In the genomic region with DNA sequence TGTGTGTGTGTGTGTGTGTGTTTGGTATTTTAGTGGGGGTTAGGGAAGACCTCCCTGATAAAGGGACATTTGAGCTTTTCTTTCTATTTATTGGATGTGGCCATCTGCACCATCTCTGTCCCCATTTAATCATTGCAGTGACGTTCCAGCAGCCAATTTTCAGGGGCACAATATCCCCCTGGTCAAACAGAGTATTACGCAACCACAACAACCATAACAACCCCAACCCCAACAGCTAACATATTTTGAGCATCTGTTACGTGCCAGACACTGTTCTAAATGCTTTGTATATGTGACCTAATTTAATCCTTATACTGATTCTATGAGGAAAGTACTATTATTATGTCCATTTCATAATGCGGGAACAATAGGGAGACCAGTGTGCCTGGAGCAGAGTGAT, we compare ENCODE assay signal across 32 cellular contexts.
"Had no signal": no experiment of that assay in that cellular context is flagged by ENCODE, and none has a peak within 500 bp of the region (broad histone marks: within the 10 kb centered on the region; RNA-seq: fewer than 3 reads in every experiment).

No MANE protein-coding gene starts in this region.

- H3K36me3 Mint-ChIP-seq: activated CD4-positive, alpha-beta memory T cell treated with anti-CD3 and anti-CD28 coated beads for 36 hours; activated CD8-positive, alpha-beta memory T cell treated with anti-CD3 and anti-CD28 coated beads, Interleukin-2, amount 10 ng/mL, durations not matched to agents 7 days and 5 days; activated naive CD4-positive, alpha-beta T cell treated with anti-CD3 and anti-CD28 coated beads, Interleukin-2, amount 50 U/mL, for 24 hours; activated naive CD8-positive, alpha-beta T cell treated with anti-CD3 and anti-CD28 coated beads for 36 hours; brain had no signal

- H3K27ac ChIP-seq: adrenal gland, ascending aorta, breast epithelium, cardiac muscle cell, colonic mucosa, epithelial cell of prostate, esophagus squamous epithelium had no signal

- H3K4me1 ChIP-seq: adrenal gland, ascending aorta, breast epithelium, colonic mucosa, esophagus squamous epithelium had no signal

- H3K9me3 ChIP-seq: adrenal gland, colonic mucosa had no signal

- H3K36me3 ChIP-seq: adrenal gland, ascending aorta, breast epithelium, cardiac muscle cell, colonic mucosa, esophagus squamous epithelium had no signal

- DNase-seq: activated CD4-positive, alpha-beta memory T cell treated with anti-CD3 and anti-CD28 coated beads for 36 hours; activated CD4-positive, alpha-beta T cell treated with anti-CD3 and anti-CD28 coated beads for 36 hours; activated CD4-positive, alpha-beta T cell treated with anti-CD3 and anti-CD28 coated beads, Interleukin-2, amount 10 ng/mL, durations not matched to agents 24 days and 14 days; activated CD4-positive, CD25-positive, alpha-beta regulatory T cell; activated CD4-positive, CD25-positive, alpha-beta regulatory T cell treated with anti-CD3 and anti-CD28 coated beads, Interleukin-2, amount 50 U/mL, for 72 hours; activated CD8-positive, alpha-beta memory T cell treated with anti-CD3 and anti-CD28 coated beads, Interleukin-2, amount 10 ng/mL, durations not matched to agents 7 days and 5 days; activated CD8-positive, alpha-beta memory T cell treated with anti-CD3 and anti-CD28 coated beads, Interleukin-2, amount 50 U/mL, for 4 hours; activated CD8-positive, alpha-beta T cell treated with anti-CD3 and anti-CD28 coated beads, Interleukin-2, amount 10 ng/mL, durations not matched to agents 7 days and 5 days; activated effector memory CD4-positive, alpha-beta T cell treated with anti-CD3 and anti-CD28 coated beads, Interleukin-2, amount 50 U/mL, for 16 hours; activated naive CD4-positive, alpha-beta T cell treated with anti-CD3 and anti-CD28 coated beads for 36 hours; activated naive CD8-positive, alpha-beta T cell treated with anti-CD3 and anti-CD28 coated beads for 36 hours; activated naive CD8-positive, alpha-beta T cell treated with anti-CD3 and anti-CD28 coated beads, Interleukin-2, amount 50 U/mL, for 24 hours; activated T-cell treated with anti-CD3 and anti-CD28 coated beads, Interleukin-2, amount 50 U/mL, for 1 hour; activated T-cell treated with anti-CD3 and anti-CD28 coated beads, Interleukin-2, amount 50 U/mL, for 48 hours; adrenal gland; amygdala; central memory CD4-positive, alpha-beta T cell; cerebellar nuclear complex; colonic mucosa; effector CD8-positive, alpha-beta T cell; esophagus squamous epithelium; foreskin melanocyte; head of caudate nucleus; T-helper 2 cell had no signal

- H3K4me3 Mint-ChIP-seq: activated CD4-positive, alpha-beta memory T cell treated with anti-CD3 and anti-CD28 coated beads for 36 hours; activated CD4-positive, alpha-beta T cell treated with anti-CD3 and anti-CD28 coated beads for 36 hours; activated CD4-positive, alpha-beta T cell treated with anti-CD3 and anti-CD28 coated beads, Interleukin-2, amount 10 ng/mL, durations not matched to agents 24 days and 14 days; activated CD8-positive, alpha-beta memory T cell treated with anti-CD3 and anti-CD28 coated beads, Interleukin-2, amount 10 ng/mL, durations not matched to agents 7 days and 5 days; activated CD8-positive, alpha-beta T cell treated with anti-CD3 and anti-CD28 coated beads, Interleukin-2, amount 10 ng/mL, durations not matched to agents 7 days and 5 days; activated naive CD4-positive, alpha-beta T cell treated with anti-CD3 and anti-CD28 coated beads for 36 hours; activated naive CD4-positive, alpha-beta T cell treated with anti-CD3 and anti-CD28 coated beads, Interleukin-2, amount 50 U/mL, for 24 hours; activated naive CD8-positive, alpha-beta T cell treated with anti-CD3 and anti-CD28 coated beads for 36 hours; activated naive CD8-positive, alpha-beta T cell treated with anti-CD3 and anti-CD28 coated beads, Interleukin-2, amount 50 U/mL, for 24 hours; activated T-helper 1 cell treated with anti-CD3 and anti-CD28 coated beads, Interleukin-12 subunit alpha, Interleukin-12 subunit beta, Interleukin-2, Interleukin-4 antibody, amounts not matched to agents 30 ng/mL and 10 ng/mL and 1 ng/mL, durations not matched to agents 14 hours and 24 hours and 36 hours; brain had no signal

- H3K9me3 Mint-ChIP-seq: activated CD4-positive, alpha-beta T cell treated with anti-CD3 and anti-CD28 coated beads, Interleukin-2, amount 10 ng/mL, durations not matched to agents 24 days and 14 days; activated naive CD8-positive, alpha-beta T cell treated with anti-CD3 and anti-CD28 coated beads for 36 hours; activated naive CD8-positive, alpha-beta T cell treated with anti-CD3 and anti-CD28 coated beads, Interleukin-2, amount 50 U/mL, for 24 hours; activated T-helper 1 cell treated with anti-CD3 and anti-CD28 coated beads, Interleukin-12 subunit alpha, Interleukin-12 subunit beta, Interleukin-2, Interleukin-4 antibody, amounts not matched to agents 30 ng/mL and 10 ng/mL and 1 ng/mL, durations not matched to agents 14 hours and 24 hours and 36 hours; activated T-helper 2 cell treated with anti-CD3 and anti-CD28 coated beads, Interferon-gamma antibody, Interleukin-2, Interleukin-4, amounts not matched to agents 10 μg/mL and 5 μg/mL and 100 μg/mL, durations not matched to agents 14 hours and 24 hours and 36 hours had no signal

- H3K27ac Mint-ChIP-seq: activated CD4-positive, alpha-beta memory T cell treated with anti-CD3 and anti-CD28 coated beads for 36 hours; activated CD4-positive, alpha-beta T cell treated with anti-CD3 and anti-CD28 coated beads for 36 hours; activated CD4-positive, alpha-beta T cell treated with anti-CD3 and anti-CD28 coated beads, Interleukin-2, amount 10 ng/mL, durations not matched to agents 24 days and 14 days; activated CD8-positive, alpha-beta memory T cell treated with anti-CD3 and anti-CD28 coated beads, Interleukin-2, amount 10 ng/mL, durations not matched to agents 7 days and 5 days; activated CD8-positive, alpha-beta T cell treated with anti-CD3 and anti-CD28 coated beads, Interleukin-2, amount 10 ng/mL, durations not matched to agents 7 days and 5 days; activated naive CD4-positive, alpha-beta T cell treated with anti-CD3 and anti-CD28 coated beads for 36 hours; activated naive CD4-positive, alpha-beta T cell treated with anti-CD3 and anti-CD28 coated beads, Interleukin-2, amount 50 U/mL, for 24 hours; activated naive CD8-positive, alpha-beta T cell treated with anti-CD3 and anti-CD28 coated beads for 36 hours; activated naive CD8-positive, alpha-beta T cell treated with anti-CD3 and anti-CD28 coated beads, Interleukin-2, amount 50 U/mL, for 24 hours; activated T-helper 1 cell treated with anti-CD3 and anti-CD28 coated beads, Interleukin-12 subunit alpha, Interleukin-12 subunit beta, Interleukin-2, Interleukin-4 antibody, amounts not matched to agents 30 ng/mL and 10 ng/mL and 1 ng/mL, durations not matched to agents 14 hours and 24 hours and 36 hours; activated T-helper 2 cell treated with anti-CD3 and anti-CD28 coated beads, Interferon-gamma antibody, Interleukin-2, Interleukin-4, amounts not matched to agents 10 μg/mL and 5 μg/mL and 100 μg/mL, durations not matched to agents 14 hours and 24 hours and 36 hours; brain had no signal

- ATAC-seq: activated CD4-positive, alpha-beta T cell treated with anti-CD3 and anti-CD28 coated beads for 36 hours; activated CD8-positive, alpha-beta memory T cell treated with anti-CD3 and anti-CD28 coated beads, Interleukin-2, amount 10 ng/mL, durations not matched to agents 7 days and 5 days; activated CD8-positive, alpha-beta T cell treated with anti-CD3 and anti-CD28 coated beads, Interleukin-2, amount 10 ng/mL, durations not matched to agents 7 days and 5 days; activated naive CD8-positive, alpha-beta T cell treated with anti-CD3 and anti-CD28 coated beads, Interleukin-2, amount 50 U/mL, for 24 hours had no signal

- H3K4me1 Mint-ChIP-seq: activated CD4-positive, alpha-beta T cell treated with anti-CD3 and anti-CD28 coated beads for 36 hours; activated CD4-positive, alpha-beta T cell treated with anti-CD3 and anti-CD28 coated beads, Interleukin-2, amount 10 ng/mL, durations not matched to agents 24 days and 14 days; activated CD8-positive, alpha-beta memory T cell treated with anti-CD3 and anti-CD28 coated beads, Interleukin-2, amount 10 ng/mL, durations not matched to agents 7 days and 5 days; activated naive CD4-positive, alpha-beta T cell treated with anti-CD3 and anti-CD28 coated beads, Interleukin-2, amount 50 U/mL, for 24 hours; activated naive CD8-positive, alpha-beta T cell treated with anti-CD3 and anti-CD28 coated beads for 36 hours; activated naive CD8-positive, alpha-beta T cell treated with anti-CD3 and anti-CD28 coated beads, Interleukin-2, amount 50 U/mL, for 24 hours; brain had no signal

- H3K27me3 Mint-ChIP-seq: activated CD4-positive, alpha-beta T cell treated with anti-CD3 and anti-CD28 coated beads, Interleukin-2, amount 10 ng/mL, durations not matched to agents 24 days and 14 days; brain had no signal

- H3K27me3 ChIP-seq: adrenal gland, ascending aorta, breast epithelium, cardiac muscle cell, colonic mucosa had no signal

- H3K4me3 ChIP-seq: adrenal gland, ascending aorta, breast epithelium, cardiac muscle cell, colonic mucosa, esophagus squamous epithelium had no signal
